11 cellular contexts compared by ENCODE assay signal in genomic region chr18:48412339-48412929, GRCh38. TPM values are rescaled to one million over a fixed set of nuclear protein-coding genes. Genes with fewer than 3 reads are reported as not detected.
DNase-seq lines count a peak whose midpoint lies in the region; FAIRE-seq and TF ChIP-seq lines count a peak whose summit lies in the region.
"Had no signal": no experiment of that assay in that cellular context is flagged by ENCODE, and none has a peak within 500 bp of the region (broad histone marks: within the 10 kb centered on the region; RNA-seq: fewer than 3 reads in every experiment).

No MANE protein-coding gene starts in this region.

- 11% methylated on average over 7 of the region's 7 CpGs; no CpG with 5 or more reads in 1 of the 2 experiments for WGBS in H1 (ENCODE audit: extremely low coverage in 1 of 2, insufficient coverage in 1 of 2, insufficient read length in 1 of 2, insufficient replicate concordance in 2 of 2, low coverage in 1 of 2, low lambda C conversion rate in 2 of 2, missing lambda C conversion rate in 1 of 2), 2 experiments

- no peak overlapping the region for H4K91ac ChIP-seq in H1 (replicated peaks; ENCODE audit: insufficient read length, low read length)

- no peak overlapping the region for H3K18ac ChIP-seq in H1 (ENCODE audit: extremely low read depth, low read length)

- H2BK120ac ChIP-seq in H1 (replicated peaks; ENCODE audit: low read depth, low read length), result no peak overlapping the region

- H3K4me3 Mint-ChIP-seq in neural progenitor cell, result no peak overlapping the region

- H3K27me3 ChIP-seq in KMS-11 (ENCODE audit: insufficient read depth, low read depth), result peaks cover 28% of the 10 kb centered on the region
- H3K27me3 ChIP-seq in H1 (replicated peaks in 1 of 4; ENCODE audit: control insufficient read depth in 3 of 4, extremely low read depth in 1 of 4, insufficient read depth in 3 of 4, low read length in 3 of 4), result peaks cover 11 to 39% (median 31%) of the 10 kb centered on the region in 4 experiments
- H3K27me3 ChIP-seq in neural progenitor cell, result peaks cover 95% of the 10 kb centered on the region

- no peaks in the 10 kb centered on the region for H3K9me3 ChIP-seq in H1 (ENCODE audit: insufficient read depth in 2 of 2, low read depth in 1 of 2, low read length in 1 of 2)
- no peaks in the 10 kb centered on the region for H3K9me3 ChIP-seq in neural progenitor cell (ENCODE audit: low read depth)
- H3K9me3 ChIP-seq: neutrophil had no signal

- peak; percentile 87 for FAIRE-seq in H1 (lab: Jason Lieb, UNC)
- FAIRE-seq: A204.1, TTC549 had no signal

- H3K79me2 ChIP-seq in KMS-11 (ENCODE audit: insufficient read depth, low read depth) (no peaks in the 10 kb centered on the region), H1 (ENCODE audit: control insufficient read depth in 1 of 2, insufficient read depth in 2 of 2, low read length in 2 of 2) (no peaks in the 10 kb centered on the region), neural progenitor cell (ENCODE audit: low read depth) (no peaks in the 10 kb centered on the region)

- H3K4ac ChIP-seq in H1 (replicated peaks; ENCODE audit: insufficient read length, low read depth, low read length), result no peak overlapping the region

- H3K36me3 Mint-ChIP-seq in neural progenitor cell, result no peaks in the 10 kb centered on the region

- H3K4me2 ChIP-seq in KMS-11 (0 out of 2 replicates have a peak overlapping the region, but pooled peaks have one; percentile 3), H1 (ENCODE audit: insufficient read depth in 1 of 2, low read depth in 2 of 2, low read length in 2 of 2) (no peak overlapping the region), neural progenitor cell (no peak overlapping the region)

- POLR2A ChIA-PET in H1 (lab: Charles Lee; ENCODE audit: partially characterized antibody), result interaction anchor here (1.1 kb wide), 1 partner anchor 11 kb away, joined by 3 read pairs; no protein-coding TSS in a partner anchor

- H4K5ac ChIP-seq in H1 (ENCODE audit: insufficient read length, low read depth, low read length), result no peak overlapping the region

- TF ChIP-seq EP300 in H1 (IDR thresholded peaks at IDR 0.05; ENCODE audit: borderline replicate concordance in 1 of 2, low read depth in 2 of 2, low read length in 2 of 2), result no peak

- H3K9me3 Mint-ChIP-seq in neural progenitor cell, result peaks cover 2% of the 10 kb centered on the region

- peaks cover 13% of the 10 kb centered on the region for H3K4me1 Mint-ChIP-seq in neural progenitor cell

- H3K27ac ChIP-seq in KMS-11 (no peak overlapping the region), H1 (ENCODE audit: low read depth, low read length) (no peak overlapping the region), neural progenitor cell (no peak overlapping the region)
- H3K27ac ChIP-seq: neutrophil had no signal

- H3K27ac Mint-ChIP-seq in neural progenitor cell, result no peak overlapping the region

- H2BK20ac ChIP-seq in H1 (ENCODE audit: low read length), result no peak overlapping the region

- no peak overlapping the region for H2AK5ac ChIP-seq in H1 (ENCODE audit: low read depth, low read length)

- peaks cover 49% of the 10 kb centered on the region for H3K27me3 Mint-ChIP-seq in neural progenitor cell (ENCODE audit: insufficient read depth, low read depth)

- peak; percentile 58 to 67 for TF ChIP-seq RAD21 in H1 (IDR thresholded peaks at IDR 0.05 in 1 of 2, conservative IDR thresholded peaks at IDR 0.05 in 1 of 2; ENCODE audit: low read depth in 2 of 2, low read length in 2 of 2)

- H2AFZ ChIP-seq in KMS-11 (ENCODE audit: low read depth) (no peak overlapping the region), H1 (ENCODE audit: low read length) (no peak overlapping the region), neural progenitor cell (replicated peaks) (no peak overlapping the region)

- H3K4me3 ChIP-seq in KMS-11 (IDR thresholded peaks at IDR 0.05; ENCODE audit: insufficient read depth, low read depth, low read length) (no peak overlapping the region), H1 (ENCODE audit: extremely low read depth in 1 of 4, insufficient read depth in 2 of 4, low read depth in 3 of 4, low read length in 4 of 4) (no peak overlapping the region), neural progenitor cell (no peak overlapping the region)

- H4K20me1 ChIP-seq in KMS-11 (ENCODE audit: insufficient read depth) (no peaks in the 10 kb centered on the region), H1 (replicated peaks in 1 of 2; ENCODE audit: control insufficient read depth in 1 of 2, insufficient read depth in 2 of 2, low read length in 2 of 2) (peaks cover 0 to 3% of the 10 kb centered on the region in 2 experiments), neural progenitor cell (ENCODE audit: low read depth) (peaks cover 19% of the 10 kb centered on the region)

- H3K56ac ChIP-seq in H1 (replicated peaks; ENCODE audit: insufficient read length, low read depth, low read length), result no peak overlapping the region

- CTCF ChIA-PET in H1 (lab: Charles Lee; ENCODE audit: partially characterized antibody), result interaction anchor here (0.5 to 2.7 kb wide), 14 partner anchors 9 to 325 kb away, joined by 3 to 13 read pairs (median 4); no protein-coding TSS in a partner anchor

- H3K36me3 ChIP-seq in KMS-11 (ENCODE audit: insufficient read depth) (no peaks in the 10 kb centered on the region), H1 (ENCODE audit: control insufficient read depth in 2 of 4, insufficient read depth in 4 of 4, low read length in 3 of 4) (no peaks in the 10 kb centered on the region), neural progenitor cell (no peaks in the 10 kb centered on the region)
- H3K36me3 ChIP-seq: neutrophil had no signal

- peaks cover 16% of the 10 kb centered on the region; the same call in 1 of the 2 replicates for H3K23me2 ChIP-seq in H1 (ENCODE audit: low read depth, low read length)

- TF ChIP-seq POLR2A in H1 (IDR thresholded peaks at IDR 0.05; ENCODE audit: control extremely low read depth in 1 of 2, low read depth in 2 of 2, low read length in 2 of 2), result no peak

- H2BK12ac ChIP-seq in H1 (ENCODE audit: low read depth, low read length), result no peak overlapping the region

- DNase-seq in NCI-H1417 (lab: John Stamatoyannopoulos, UW) (peak; percentile 25 to 77 (median 33)), NCI-H1417 treated with DMSO at 0.1 percent for 48 hours (lab: John Stamatoyannopoulos, UW) (no peak), RPMI7951 (ENCODE audit: low read depth) (peak; percentile 28), H1 (ENCODE audit: low read depth in 1 of 2, low spot score in 2 of 2) (no peak), neural progenitor cell (ENCODE audit: low spot score) (peak; percentile 56), T-helper 9 cell (no peak)
- DNase-seq in effector CD4-positive, alpha-beta T cell, result no peak

- peak; percentile 90 for TF ChIP-seq CTCF in KMS-11 (conservative IDR thresholded peaks at IDR 0.05; ENCODE audit: low read depth, low read length)
- peak; percentile 34 to 84 (median 82) for TF ChIP-seq CTCF in H1 (IDR thresholded peaks at IDR 0.05; ENCODE audit: control extremely low read depth in 1 of 3, insufficient read depth in 1 of 3, low read depth in 1 of 3, low read length in 3 of 3)
- TF ChIP-seq CTCF in neural progenitor cell (IDR thresholded peaks at IDR 0.05), result peak; percentile 70

- H3K4me1 ChIP-seq in KMS-11 (ENCODE audit: low read depth, poor library complexity, severe bottlenecking), result peaks cover 15% of the 10 kb centered on the region
- peaks cover 1 to 14% (median 9%) of the 10 kb centered on the region in 4 experiments; a peak in 6 of 7 replicates for H3K4me1 ChIP-seq in H1 (replicated peaks in 1 of 4; ENCODE audit: control insufficient read depth in 3 of 4, insufficient read depth in 4 of 4, low read length in 3 of 4)
- H3K4me1 ChIP-seq in neural progenitor cell, result peaks cover 15% of the 10 kb centered on the region

- no peak overlapping the region for H3K9ac ChIP-seq in KMS-11
- H3K9ac ChIP-seq in H1 (replicated peaks in 1 of 4; ENCODE audit: extremely low read depth in 1 of 4, low read depth in 3 of 4, low read length in 3 of 4), result no peak overlapping the region
- no peak overlapping the region for H3K9ac ChIP-seq in neural progenitor cell

- H3K14ac ChIP-seq in H1 (ENCODE audit: insufficient read length), result no peak overlapping the region

- no peak overlapping the region for H2BK15ac ChIP-seq in H1 (ENCODE audit: low read length)

- no peak overlapping the region for H3K23ac ChIP-seq in H1 (ENCODE audit: insufficient read length)

- H3F3A ChIP-seq in neural progenitor cell (ENCODE audit: low read depth), result peaks cover 26% of the 10 kb centered on the region

- no peak overlapping the region for H2BK5ac ChIP-seq in H1 (ENCODE audit: low read depth, low read length)

- H4K8ac ChIP-seq in H1 (ENCODE audit: extremely low read depth, insufficient read depth, low read length), result no peak overlapping the region

- H3K79me1 ChIP-seq in H1 (ENCODE audit: low read depth, low read length), result no peaks in the 10 kb centered on the region

TF ChIP-seq in H1, 55 proteins besides CTCF, POLR2A, EP300 and RAD21:
- TF ChIP-seq RXRA (IDR thresholded peaks at IDR 0.05; ENCODE audit: insufficient read depth, low read depth, low read length), result peak; percentile 95
- peak; percentile 48; the same call in 1 of the 2 replicates for TF ChIP-seq YY1 (IDR thresholded peaks at IDR 0.05; ENCODE audit: low read depth, low read length)
- no peak for TF ChIP-seq SP2 (IDR thresholded peaks at IDR 0.05; ENCODE audit: low read length)

RNA-seq across cellular contexts. Expression of gene ZBTB7C, which starts 3.3 kb away (rescaled TPM):
- 0.10 and 0.12 TPM in 2 replicates for total RNA-seq in RPMI7951 (2014; rRNA removed; shearing (Covaris generic))
- total RNA-seq in H1 (2021; fragmentation: NEBNext Ultra II Directional; extraction: Animal tissue kit (Norgen Biotek cat#: 25700)), result 0.23 and 0.45 TPM in 2 replicates
- 0.15 and 0.17 TPM in 2 replicates for polyA plus RNA-seq in H1 (2011; rRNA removed)
- 0.13 TPM for polyA plus RNA-seq in H1 (2011; cell fraction: cytosol; rRNA removed)
- 0.11 TPM for polyA plus RNA-seq in H1 (2011; cell fraction: nucleus; rRNA removed)
- polyA plus RNA-seq in H1 (2012, experiment 1 of 2), result 0.14 to 0.25 TPM (median 0.19 TPM) in 4 replicates
- 0.18 TPM for polyA plus RNA-seq in H1 (2012, experiment 2 of 2)
- 0.08 TPM for polyA plus RNA-seq in H1 (2013, experiment 1 of 2)
- 0.24 TPM for polyA plus RNA-seq in H1 (2013, experiment 2 of 2)
- 0.03 and 0.05 TPM in 2 replicates for polyA minus RNA-seq in H1 (2011; rRNA and poly(A)+ RNA removed)
- not detected for polyA minus RNA-seq in H1 (2011; cell fraction: cytosol; rRNA and poly(A)+ RNA removed)
- polyA minus RNA-seq in H1 (2011; cell fraction: nucleus; rRNA and poly(A)+ RNA removed), result 0.60 TPM
- 0.15 and 2.3 TPM in 2 replicates for total RNA-seq in neural progenitor cell (ENCODE audit: low replicate concordance)

Comparison
In these comparisons a context has a peak if more than half of its experiments do, and no peak if none do; other contexts are left out.
1. DNase-seq: peak in NCI-H1417 (3 of 3), RPMI7951 (single experiment) and neural progenitor cell (single experiment); none in NCI-H1417 treated with DMSO at 0.1 percent for 48 hours (single experiment), H1 (0 of 2), effector CD4-positive, alpha-beta T cell (single experiment) and T-helper 9 cell (single experiment).
2. Peak in every context shown above with its lines, with median percentiles within 50 percentile points of each other: CTCF ChIP-seq.